Comparison of ENCODE assay signal across 19 cellular contexts in genomic region chr17:79624658-79625478, GRCh38. TPM values are rescaled to one million over a fixed set of nuclear protein-coding genes. Genes with fewer than 3 reads are reported as not detected.
DNase-seq lines count a peak whose midpoint lies in the region; ATAC-seq and TF ChIP-seq lines count a peak whose summit lies in the region.
"Had no signal": no experiment of that assay in that cellular context is flagged by ENCODE, and none has a peak within 500 bp of the region (broad histone marks: within the 10 kb centered on the region; RNA-seq: fewer than 3 reads in every experiment).

No MANE protein-coding gene starts in this region.

- ATAC-seq in RWPE2 (ENCODE audit: low read depth) (no peak), lower lobe of right lung (no peak)
- ATAC-seq: stimulated activated effector memory CD8-positive, alpha-beta T cell treated with anti-CD3 and anti-CD28 coated beads, Interleukin-12 subunit alpha, Interleukin-12 subunit beta, amount 100 ng/mL, for 72 hours had no signal

- H3K4me3 Mint-ChIP-seq in activated T-cell treated with anti-CD3 and anti-CD28 coated beads, Interleukin-2, amount 50 U/mL, for 24 hours: no peak overlapping the region
- H3K4me3 Mint-ChIP-seq in nephron progenitor cell: no peak overlapping the region
- H3K4me3 Mint-ChIP-seq in T-helper 2 cell treated with Interferon-gamma antibody and Interleukin-4, amounts not matched to agents 5 μg/mL and 100 μg/mL, for 36 hours: no peak overlapping the region
- H3K4me3 Mint-ChIP-seq: activated CD4-positive, alpha-beta T cell treated with anti-CD3 and anti-CD28 coated beads, Interleukin-2, amount 10 ng/mL, durations not matched to agents 7 days and 5 days; activated T-helper 1 cell treated with anti-CD3 and anti-CD28 coated beads, Interleukin-12 subunit alpha, Interleukin-12 subunit beta, Interleukin-2, Interleukin-4 antibody, amounts not matched to agents 30 ng/mL and 10 ng/mL and 1 ng/mL, durations not matched to agents 14 hours and 24 hours and 36 hours; stimulated activated effector memory CD8-positive, alpha-beta T cell treated with anti-CD3 and anti-CD28 coated beads, Interleukin-12 subunit alpha, Interleukin-12 subunit beta, amount 100 ng/mL, for 72 hours had no signal

- no peaks in the 10 kb centered on the region for H3K36me3 ChIP-seq in RWPE2 (ENCODE audit: low read depth)
- no peaks in the 10 kb centered on the region for H3K36me3 ChIP-seq in lower lobe of right lung
- H3K36me3 ChIP-seq in tibial artery: no peaks in the 10 kb centered on the region
- H3K36me3 ChIP-seq: ascending aorta, spleen had no signal

- H3K27me3 ChIP-seq in RWPE2 (ENCODE audit: insufficient read depth, poor library complexity, severe bottlenecking) (peaks cover 63% of the 10 kb centered on the region), lower lobe of right lung (ENCODE audit: low read depth) (peaks cover 12% of the 10 kb centered on the region), tibial artery (peaks cover 0 to 64% of the 10 kb centered on the region in 2 donors)
- H3K27me3 ChIP-seq: ascending aorta had no signal

- no peaks in the 10 kb centered on the region for H3K4me1 ChIP-seq in RWPE2 (ENCODE audit: insufficient read depth, poor library complexity, severe bottlenecking)
- H3K4me1 ChIP-seq in lower lobe of right lung: no peaks in the 10 kb centered on the region
- H3K4me1 ChIP-seq in tibial artery: no peaks in the 10 kb centered on the region
- H3K4me1 ChIP-seq: ascending aorta, spleen had no signal

- H3K4me3 ChIP-seq in RWPE2 (ENCODE audit: severe bottlenecking) (no peak overlapping the region), lower lobe of right lung (no peak overlapping the region), tibial artery (no peak overlapping the region)
- H3K4me3 ChIP-seq: ascending aorta, spleen had no signal

- H3K27ac ChIP-seq in RWPE2 (ENCODE audit: poor library complexity, severe bottlenecking) (no peak overlapping the region), lower lobe of right lung (no peak overlapping the region), tibial artery (no peak overlapping the region)
- H3K27ac ChIP-seq: ascending aorta, spleen had no signal

- no peaks in the 10 kb centered on the region for H3K4me1 Mint-ChIP-seq in activated T-cell treated with anti-CD3 and anti-CD28 coated beads, Interleukin-2, amount 50 U/mL, for 24 hours (ENCODE audit: low read depth)
- peaks cover 5% of the 10 kb centered on the region for H3K4me1 Mint-ChIP-seq in nephron progenitor cell
- H3K4me1 Mint-ChIP-seq in T-helper 2 cell treated with Interferon-gamma antibody and Interleukin-4, amounts not matched to agents 5 μg/mL and 100 μg/mL, for 36 hours (ENCODE audit: low read depth): no peaks in the 10 kb centered on the region
- H3K4me1 Mint-ChIP-seq: activated CD4-positive, alpha-beta T cell treated with anti-CD3 and anti-CD28 coated beads, Interleukin-2, amount 10 ng/mL, durations not matched to agents 7 days and 5 days; stimulated activated effector memory CD8-positive, alpha-beta T cell treated with anti-CD3 and anti-CD28 coated beads, Interleukin-12 subunit alpha, Interleukin-12 subunit beta, amount 100 ng/mL, for 72 hours had no signal

- no peaks in the 10 kb centered on the region for H3K9me3 ChIP-seq in RWPE2 (ENCODE audit: severe bottlenecking)
- H3K9me3 ChIP-seq in lower lobe of right lung: no peaks in the 10 kb centered on the region
- no peaks in the 10 kb centered on the region for H3K9me3 ChIP-seq in tibial artery
- H3K9me3 ChIP-seq: ascending aorta, spleen had no signal

- peaks cover 3% of the 10 kb centered on the region for H3K9me3 Mint-ChIP-seq in activated T-cell treated with anti-CD3 and anti-CD28 coated beads, Interleukin-2, amount 50 U/mL, for 24 hours
- no peaks in the 10 kb centered on the region for H3K9me3 Mint-ChIP-seq in nephron progenitor cell
- peaks cover 3% of the 10 kb centered on the region for H3K9me3 Mint-ChIP-seq in T-helper 2 cell treated with Interferon-gamma antibody and Interleukin-4, amounts not matched to agents 5 μg/mL and 100 μg/mL, for 36 hours
- H3K9me3 Mint-ChIP-seq: stimulated activated effector memory CD8-positive, alpha-beta T cell treated with anti-CD3 and anti-CD28 coated beads, Interleukin-12 subunit alpha, Interleukin-12 subunit beta, amount 100 ng/mL, for 72 hours had no signal

- no peak overlapping the region for H3K27ac Mint-ChIP-seq in activated T-cell treated with anti-CD3 and anti-CD28 coated beads, Interleukin-2, amount 50 U/mL, for 24 hours
- no peak overlapping the region for H3K27ac Mint-ChIP-seq in nephron progenitor cell
- H3K27ac Mint-ChIP-seq in T-helper 2 cell treated with Interferon-gamma antibody and Interleukin-4, amounts not matched to agents 5 μg/mL and 100 μg/mL, for 36 hours: no peak overlapping the region
- H3K27ac Mint-ChIP-seq: activated CD4-positive, alpha-beta T cell treated with anti-CD3 and anti-CD28 coated beads, Interleukin-2, amount 10 ng/mL, durations not matched to agents 7 days and 5 days; activated T-helper 1 cell treated with anti-CD3 and anti-CD28 coated beads, Interleukin-12 subunit alpha, Interleukin-12 subunit beta, Interleukin-2, Interleukin-4 antibody, amounts not matched to agents 30 ng/mL and 10 ng/mL and 1 ng/mL, durations not matched to agents 14 hours and 24 hours and 36 hours; progenitor cell of endocrine pancreas; stimulated activated effector memory CD8-positive, alpha-beta T cell treated with anti-CD3 and anti-CD28 coated beads, Interleukin-12 subunit alpha, Interleukin-12 subunit beta, amount 100 ng/mL, for 72 hours had no signal

- intact Hi-C loops in lower lobe of right lung (cut with DNase I): no loop called here
- intact Hi-C loops in tibial artery (cut with DNase I; ENCODE audit: low total_unique reads): no loop called here

- H3K36me3 Mint-ChIP-seq in activated T-cell treated with anti-CD3 and anti-CD28 coated beads, Interleukin-2, amount 50 U/mL, for 24 hours (ENCODE audit: low read depth): no peaks in the 10 kb centered on the region
- H3K36me3 Mint-ChIP-seq in nephron progenitor cell (ENCODE audit: low read depth): no peaks in the 10 kb centered on the region
- H3K36me3 Mint-ChIP-seq in T-helper 2 cell treated with Interferon-gamma antibody and Interleukin-4, amounts not matched to agents 5 μg/mL and 100 μg/mL, for 36 hours (ENCODE audit: low read depth): no peaks in the 10 kb centered on the region

- peak; percentile 5 for DNase-seq in activated T-cell treated with anti-CD3 and anti-CD28 coated beads, Interleukin-2, amount 50 U/mL, for 24 hours
- no peak for DNase-seq in activated T-cell treated with anti-CD3 and anti-CD28 coated beads for 4 hours
- peak; percentile 30 for DNase-seq in RWPE2 (ENCODE audit: low spot score)
- peak; percentile 13 for DNase-seq in lower lobe of right lung
- peak; percentile 8 to 35 for DNase-seq in tibial artery
- no peak for DNase-seq in NCI-H2171 (lab: John Stamatoyannopoulos, UW)
- no peak for DNase-seq in nephron progenitor cell
- no peak for DNase-seq in T-helper 2 cell treated with Interferon-gamma antibody and Interleukin-4, amounts not matched to agents 5 μg/mL and 100 μg/mL, for 36 hours (ENCODE audit: low spot score)
- DNase-seq: activated CD4-positive, alpha-beta T cell treated with anti-CD3 and anti-CD28 coated beads, Interleukin-2, amount 10 ng/mL, durations not matched to agents 7 days and 5 days; foreskin fibroblast; Karpas-422; NCI-H1092 treated with DMSO at 0.1 percent for 48 hours; trophoblast cell had no signal

- peaks cover 28% of the 10 kb centered on the region for H3K27me3 Mint-ChIP-seq in activated T-cell treated with anti-CD3 and anti-CD28 coated beads, Interleukin-2, amount 50 U/mL, for 24 hours
- peaks cover 47% of the 10 kb centered on the region for H3K27me3 Mint-ChIP-seq in nephron progenitor cell (ENCODE audit: low read depth, poor library complexity)
- peaks cover 2% of the 10 kb centered on the region for H3K27me3 Mint-ChIP-seq in T-helper 2 cell treated with Interferon-gamma antibody and Interleukin-4, amounts not matched to agents 5 μg/mL and 100 μg/mL, for 36 hours (ENCODE audit: low read depth)
- H3K27me3 Mint-ChIP-seq: activated CD4-positive, alpha-beta T cell treated with anti-CD3 and anti-CD28 coated beads, Interleukin-2, amount 10 ng/mL, durations not matched to agents 7 days and 5 days had no signal

- TF ChIP-seq CTCF in RWPE2 (IDR thresholded peaks at IDR 0.05; ENCODE audit: poor library complexity, severe bottlenecking) (no peak), lower lobe of right lung (IDR thresholded peaks at IDR 0.05) (no peak), tibial artery (IDR thresholded peaks at IDR 0.05) (no peak), nephron progenitor cell (IDR thresholded peaks at IDR 0.05) (no peak)

RNA-seq across cellular contexts. Expression of gene RBFOX3, which starts 14.0 kb away (rescaled TPM):
- not detected for total RNA-seq in lower lobe of right lung
- total RNA-seq: activated CD4-positive, alpha-beta T cell treated with anti-CD3 and anti-CD28 coated beads, Interleukin-2, amount 10 ng/mL, durations not matched to agents 7 days and 5 days; activated T-helper 1 cell treated with anti-CD3 and anti-CD28 coated beads, Interleukin-12 subunit alpha, Interleukin-12 subunit beta, Interleukin-2, Interleukin-4 antibody, amounts not matched to agents 30 ng/mL and 10 ng/mL and 1 ng/mL, durations not matched to agents 14 hours and 24 hours and 36 hours; ascending aorta; endothelial cell of umbilical vein had no signal

Comparison
In these comparisons a context has a peak if more than half of its experiments do, and no peak if none do; other contexts are left out.
1. DNase-seq: peak in activated T-cell treated with anti-CD3 and anti-CD28 coated beads, Interleukin-2, amount 50 U/mL, for 24 hours (single experiment), RWPE2 (single experiment), lower lobe of right lung (single experiment) and tibial artery (2 of 2); none in activated T-cell treated with anti-CD3 and anti-CD28 coated beads for 4 hours (single experiment), NCI-H2171 (single experiment), nephron progenitor cell (single experiment) and T-helper 2 cell treated with Interferon-gamma antibody and Interleukin-4, amounts not matched to agents 5 μg/mL and 100 μg/mL, for 36 hours (single experiment).